9 cellular contexts compared by ENCODE assay signal in the genomic region with DNA sequence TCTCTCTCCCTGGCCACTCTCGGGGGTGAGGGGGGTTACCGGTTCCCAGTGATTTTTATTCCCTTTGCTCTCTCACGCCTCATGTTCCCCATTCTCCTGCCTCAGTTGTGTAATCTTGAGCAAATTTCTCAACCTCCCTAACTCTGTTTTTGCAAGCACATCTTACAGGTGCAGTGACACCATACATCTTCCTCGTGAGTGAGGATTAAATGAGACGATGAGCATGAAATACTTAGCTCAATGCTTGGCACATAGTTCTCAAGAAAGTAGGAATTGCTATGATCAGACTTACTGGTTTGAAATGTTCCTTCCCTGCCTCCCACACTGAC. TPM values are rescaled to one million over a fixed set of nuclear protein-coding genes. Genes with fewer than 3 reads are reported as not detected.
DNase-seq lines count a peak whose midpoint lies in the region; ATAC-seq and TF ChIP-seq lines count a peak whose summit lies in the region.
"Had no signal": no experiment of that assay in that cellular context is flagged by ENCODE, and none has a peak within 500 bp of the region (broad histone marks: within the 10 kb centered on the region; RNA-seq: fewer than 3 reads in every experiment).

No MANE protein-coding gene starts in this region.

- no peak for TF ChIP-seq EP300 in stomach (IDR thresholded peaks at IDR 0.05)

- TF ChIP-seq CTCF in activated B cell treated with CpG ODN at 0.5 μM for 24 hours (IDR thresholded peaks at IDR 0.05) (no peak), stomach (IDR thresholded peaks at IDR 0.05) (no peak), mucosa of descending colon (IDR thresholded peaks at IDR 0.05) (no peak), thyroid gland (IDR thresholded peaks at IDR 0.05) (no peak)

- peak overlapping the region; percentile 66 for H3K27ac Mint-ChIP-seq in T-helper 1 cell treated with Interleukin-12 subunit alpha and Interleukin-12 subunit beta and Interleukin-4 antibody, amounts not matched to agents 30 μg/mL and 1 μg/mL, for 36 hours
- H3K27ac Mint-ChIP-seq in activated B cell treated with CpG ODN at 0.5 μM for 24 hours: no peak overlapping the region
- peak overlapping the region; percentile 10 to 93 (median 82) for H3K27ac Mint-ChIP-seq in immature natural killer cell

- no peaks in the 10 kb centered on the region for H3K36me3 Mint-ChIP-seq in T-helper 1 cell treated with Interleukin-12 subunit alpha and Interleukin-12 subunit beta and Interleukin-4 antibody, amounts not matched to agents 30 μg/mL and 1 μg/mL, for 36 hours (ENCODE audit: low read depth)
- H3K36me3 Mint-ChIP-seq in activated B cell treated with CpG ODN at 0.5 μM for 24 hours (ENCODE audit: low read depth) (no peaks in the 10 kb centered on the region), immature natural killer cell (no peaks in the 10 kb centered on the region)

- peaks cover 28% of the 10 kb centered on the region for H3K4me1 Mint-ChIP-seq in T-helper 1 cell treated with Interleukin-12 subunit alpha and Interleukin-12 subunit beta and Interleukin-4 antibody, amounts not matched to agents 30 μg/mL and 1 μg/mL, for 36 hours (ENCODE audit: low read depth)
- H3K4me1 Mint-ChIP-seq in activated B cell treated with CpG ODN at 0.5 μM for 24 hours (peaks cover 31% of the 10 kb centered on the region), immature natural killer cell (peaks cover 39 to 52% of the 10 kb centered on the region in 2 donors)

- no peak for DNase-seq in T-helper 1 cell
- no peak for DNase-seq in activated B cell treated with CpG ODN at 0.5 μM for 24 hours
- DNase-seq in immature natural killer cell: no peak
- no peak for DNase-seq in stomach
- DNase-seq in dermis blood vessel endothelial cell: no peak
- no peak for DNase-seq in mucosa of descending colon
- DNase-seq in thyroid gland: no peak
- DNase-seq: NCI-H1105 treated with DMSO at 0.1 percent for 48 hours had no signal

- H3K27me3 ChIP-seq in stomach (peaks cover 0 to 40% (median 6%) of the 10 kb centered on the region in 3 donors), thyroid gland (no peaks in the 10 kb centered on the region)

- ATAC-seq in activated B cell treated with CpG ODN at 0.5 μM for 24 hours (ENCODE audit: low read depth) (no peak), mucosa of descending colon (no peak)

- POLR2A ChIA-PET in activated B cell treated with CpG ODN at 0.5 μM for 24 hours (lab: Charles Lee): interaction anchor here (1.0 to 2.7 kb wide), 2 partner anchors 19 to 467 kb away, joined by 3 to 16 read pairs; partner anchors contain the start of gene PARK7

- H3K4me3 ChIP-seq in stomach (peak overlapping the region; percentile 27 to 40 (median 32)), mucosa of descending colon (no peak overlapping the region), thyroid gland (replicated peaks in 1 of 3) (no peak overlapping the region)

- H3K36me3 ChIP-seq in stomach (no peaks in the 10 kb centered on the region), mucosa of descending colon (ENCODE audit: low read depth) (no peaks in the 10 kb centered on the region), thyroid gland (no peaks in the 10 kb centered on the region)

- peaks cover 25% of the 10 kb centered on the region for H3K27me3 Mint-ChIP-seq in T-helper 1 cell treated with Interleukin-12 subunit alpha and Interleukin-12 subunit beta and Interleukin-4 antibody, amounts not matched to agents 30 μg/mL and 1 μg/mL, for 36 hours (ENCODE audit: low read depth)
- H3K27me3 Mint-ChIP-seq in activated B cell treated with CpG ODN at 0.5 μM for 24 hours (peaks cover 27% of the 10 kb centered on the region), immature natural killer cell (ENCODE audit: low read depth in 3 of 3) (peaks cover 0 to 6% (median 2%) of the 10 kb centered on the region in 3 donors)

- no peaks in the 10 kb centered on the region for H3K9me3 Mint-ChIP-seq in T-helper 1 cell treated with Interleukin-12 subunit alpha and Interleukin-12 subunit beta and Interleukin-4 antibody, amounts not matched to agents 30 μg/mL and 1 μg/mL, for 36 hours
- H3K9me3 Mint-ChIP-seq in activated B cell treated with CpG ODN at 0.5 μM for 24 hours (no peaks in the 10 kb centered on the region), immature natural killer cell (no peaks in the 10 kb centered on the region)

- TF ChIP-seq POLR2A in stomach (IDR thresholded peaks at IDR 0.05) (no peak), thyroid gland (IDR thresholded peaks at IDR 0.05) (no peak)

- peak overlapping the region; percentile 52 for H3K4me3 Mint-ChIP-seq in T-helper 1 cell treated with Interleukin-12 subunit alpha and Interleukin-12 subunit beta and Interleukin-4 antibody, amounts not matched to agents 30 μg/mL and 1 μg/mL, for 36 hours
- peak overlapping the region; percentile 36 for H3K4me3 Mint-ChIP-seq in activated B cell treated with CpG ODN at 0.5 μM for 24 hours
- peak overlapping the region; percentile 81 to 98 (median 84) for H3K4me3 Mint-ChIP-seq in immature natural killer cell

- 44 to 57% (median 51%) methylated on average over 5 of the region's 5 CpGs for WGBS in stomach, 5 donors
- 50 to 59% methylated on average over 5 of the region's 5 CpGs for WGBS in thyroid gland, 2 donors

- peaks cover 15 to 38% (median 19%) of the 10 kb centered on the region in 4 donors for H3K4me1 ChIP-seq in stomach
- peaks cover 8% of the 10 kb centered on the region for H3K4me1 ChIP-seq in mucosa of descending colon (ENCODE audit: low read depth)
- H3K4me1 ChIP-seq in thyroid gland: peaks cover 6 to 12% of the 10 kb centered on the region in 2 donors

- H3K9me3 ChIP-seq in stomach (no peaks in the 10 kb centered on the region), mucosa of descending colon (no peaks in the 10 kb centered on the region), thyroid gland (no peaks in the 10 kb centered on the region)

- CTCF ChIA-PET in activated B cell treated with CpG ODN at 0.5 μM for 24 hours (lab: Charles Lee): interaction anchor here (1.2 kb wide), 1 partner anchor 11 kb away, joined by 3 read pairs; no protein-coding TSS in a partner anchor

- intact Hi-C loops in activated B cell treated with CpG ODN at 0.5 μM for 24 hours (cut with micrococcal nuclease): no loop called here
- intact Hi-C loops in stomach (cut with DNase I; ENCODE audit: low total_unique reads): no loop called here
- intact Hi-C loops in mucosa of descending colon (cut with DNase I, micrococcal nuclease): no loop called here
- intact Hi-C loops in thyroid gland (cut with DNase I): no loop called here

- H3K27ac ChIP-seq in stomach (peak overlapping the region in 4 of 5 donors; percentile 46 to 78 (median 74)), thyroid gland (no peak overlapping the region)

RNA-seq across cellular contexts. Expression of gene TNFRSF9, which starts 2.0 kb away (rescaled TPM):
- 2.2 and 2.5 TPM in 2 replicates for total RNA-seq in activated B cell treated with CpG ODN at 0.5 μM for 24 hours
- 10 to 100 TPM in 2 of 3 donors, 1 to 10 TPM in 1; 6.5 to 21.9 (median 10.9) TPM for polyA plus RNA-seq in immature natural killer cell
- under 1 TPM in 2 of 5 donors, not detected in 3; 0.37 to 0.58 TPM for total RNA-seq in stomach
- polyA plus RNA-seq in stomach: under 1 TPM; 0.06 to 0.46 (median 0.08) TPM
- total RNA-seq in dermis blood vessel endothelial cell: 0.09 and 0.51 TPM in 2 replicates
- under 1 TPM; 0.19 to 0.51 (median 0.35) TPM for total RNA-seq in mucosa of descending colon
- under 1 TPM in 1 of 4 donors, not detected in 3; 0.10 TPM for total RNA-seq in thyroid gland

RNA-seq across cellular contexts. Expression of gene PARK7, which starts 18.8 kb away (rescaled TPM):
- 242 and 281 TPM in 2 replicates for total RNA-seq in activated B cell treated with CpG ODN at 0.5 μM for 24 hours
- polyA plus RNA-seq in immature natural killer cell: 100 to 1,000 TPM; 400 to 579 (median 427) TPM
- total RNA-seq in stomach: 100 to 1,000 TPM in 2 of 5 donors, 10 to 100 TPM in 3; 41.4 to 149 (median 98.1) TPM
- 100 to 1,000 TPM; 281 to 350 (median 311) TPM for polyA plus RNA-seq in stomach
- 226 and 230 TPM in 2 replicates for total RNA-seq in dermis blood vessel endothelial cell
- total RNA-seq in mucosa of descending colon: 100 to 1,000 TPM; 135 to 200 (median 186) TPM
- total RNA-seq in thyroid gland: 100 to 1,000 TPM; 222 to 327 (median 257) TPM

Comparison
In these comparisons a context has a peak if more than half of its experiments do, and no peak if none do; other contexts are left out.
1. H3K27ac ChIP-seq: peak in stomach (4 of 5); none in thyroid gland (0 of 3).
2. H3K4me3 ChIP-seq: peak in stomach (4 of 4); none in mucosa of descending colon (single experiment) and thyroid gland (0 of 3).
3. Peak in every context shown above with its lines, with median percentiles within 50 percentile points of each other: H3K4me3 Mint-ChIP-seq.